8 cellular contexts compared by ENCODE assay signal in genomic region chr17:17834974-17835373, GRCh38. TPM values are rescaled to one million over a fixed set of nuclear protein-coding genes. Genes with fewer than 3 reads are reported as not detected.
A peak's percentile ranks its signal among the peaks of the same experiment; 100 is the strongest.
DNase-seq lines count a peak whose midpoint lies in the region; ATAC-seq and TF ChIP-seq lines count a peak whose summit lies in the region.

No MANE protein-coding gene starts in this region.

- peaks cover 0 to 72% (median 42%) of the 10 kb centered on the region in 4 donors for H3K4me1 Mint-ChIP-seq in CD4-positive, CD25-positive, alpha-beta regulatory T cell

- peak overlapping the region; percentile 56 to 93 (median 86) for H3K27ac Mint-ChIP-seq in CD4-positive, CD25-positive, alpha-beta regulatory T cell

- H3K36me3 Mint-ChIP-seq in CD4-positive, CD25-positive, alpha-beta regulatory T cell: no peaks in the 10 kb centered on the region

- no peak for DNase-seq in CD4-positive, CD25-positive, alpha-beta regulatory T cell
- no peak for DNase-seq in NT2/D1 (ENCODE audit: low read depth, low spot score)
- no peak for DNase-seq in effector memory CD4-positive, alpha-beta T cell
- DNase-seq in osteoblast (ENCODE audit: insufficient read length, low spot score, missing footprints): peak; percentile 90
- no peak for DNase-seq in NCI-H1417 (lab: John Stamatoyannopoulos, UW)
- no peak for DNase-seq in lower leg skin (ENCODE audit: low spot score in 2 of 2)

- no peaks in the 10 kb centered on the region for H3K9me3 ChIP-seq in CD4-positive, CD25-positive, alpha-beta regulatory T cell (ENCODE audit: control insufficient read depth in 2 of 2, low read length in 2 of 2)
- H3K9me3 ChIP-seq in NT2/D1 (ENCODE audit: insufficient read depth, low read length): no peaks in the 10 kb centered on the region
- H3K9me3 ChIP-seq in effector memory CD4-positive, alpha-beta T cell (ENCODE audit: control insufficient read depth, low read length): no peaks in the 10 kb centered on the region
- H3K9me3 ChIP-seq in osteoblast (ENCODE audit: low read depth, low read length): no peaks in the 10 kb centered on the region

- no peak for TF ChIP-seq POLR2A in lower leg skin (IDR thresholded peaks at IDR 0.05)

- no peak overlapping the region for H2AFZ ChIP-seq in osteoblast (ENCODE audit: low read length)

- ATAC-seq in CD4-positive, CD25-positive, alpha-beta regulatory T cell (ENCODE audit: low read depth in 2 of 2): no peak
- no peak for ATAC-seq in GM21619 (IDR thresholded peaks at IDR 0.05; ENCODE audit: unreplicated experiment)
- ATAC-seq in HG03439 (IDR thresholded peaks at IDR 0.05; ENCODE audit: unreplicated experiment): no peak

- peaks cover 47% of the 10 kb centered on the region for H3K4me1 ChIP-seq in CD4-positive, CD25-positive, alpha-beta regulatory T cell (ENCODE audit: control insufficient read depth, insufficient read depth, low read length, poor library complexity, severe bottlenecking)
- peaks cover 7% of the 10 kb centered on the region for H3K4me1 ChIP-seq in NT2/D1 (ENCODE audit: insufficient read depth, insufficient read length)
- H3K4me1 ChIP-seq in effector memory CD4-positive, alpha-beta T cell (ENCODE audit: control insufficient read depth, insufficient read depth, low read length, poor library complexity, severe bottlenecking): peaks cover 28% of the 10 kb centered on the region
- peaks cover 40% of the 10 kb centered on the region for H3K4me1 ChIP-seq in osteoblast (ENCODE audit: insufficient read depth, low read length)

- peak overlapping the region; percentile 88 for H3K4me2 ChIP-seq in osteoblast (ENCODE audit: insufficient read depth, low read length)

- intact Hi-C loops in lower leg skin (cut with DNase I; ENCODE audit: low total_unique reads): no loop called here

- peaks cover 23% of the 10 kb centered on the region for H4K20me1 ChIP-seq in osteoblast (ENCODE audit: insufficient read depth, low read length)

- peak overlapping the region; percentile 42 for H3K9ac ChIP-seq in NT2/D1 (ENCODE audit: insufficient read length, low read depth)

- peak overlapping the region; percentile 93 for H3K27ac ChIP-seq in CD4-positive, CD25-positive, alpha-beta regulatory T cell (ENCODE audit: insufficient read depth, low read length, poor library complexity, severe bottlenecking)
- peak overlapping the region; percentile 40 for H3K27ac ChIP-seq in effector memory CD4-positive, alpha-beta T cell (ENCODE audit: insufficient read depth, low read length, poor library complexity, severe bottlenecking)
- H3K27ac ChIP-seq in osteoblast (ENCODE audit: low read depth, low read length): peak overlapping the region; percentile 95

- TF ChIP-seq CTCF in osteoblast (IDR thresholded peaks at IDR 0.05; ENCODE audit: extremely low read depth, low read depth, low read length) (no peak), lower leg skin (IDR thresholded peaks at IDR 0.05) (no peak)

- no peaks in the 10 kb centered on the region for H3K36me3 ChIP-seq in CD4-positive, CD25-positive, alpha-beta regulatory T cell (ENCODE audit: control insufficient read depth, insufficient read depth, low read length)
- H3K36me3 ChIP-seq in NT2/D1 (ENCODE audit: insufficient read depth, insufficient read length, low read length): peaks cover 23% of the 10 kb centered on the region
- H3K36me3 ChIP-seq in effector memory CD4-positive, alpha-beta T cell (ENCODE audit: control insufficient read depth, insufficient read depth, low read length): no peaks in the 10 kb centered on the region
- H3K36me3 ChIP-seq in osteoblast (ENCODE audit: insufficient read depth, low read length): no peaks in the 10 kb centered on the region

- no peaks in the 10 kb centered on the region for H3K27me3 ChIP-seq in CD4-positive, CD25-positive, alpha-beta regulatory T cell (ENCODE audit: control insufficient read depth, insufficient read depth, low read length)
- H3K27me3 ChIP-seq in NT2/D1 (ENCODE audit: insufficient read depth, insufficient read length) (no peaks in the 10 kb centered on the region), osteoblast (ENCODE audit: insufficient read depth, low read length) (no peaks in the 10 kb centered on the region)
- no peaks in the 10 kb centered on the region for H3K27me3 ChIP-seq in effector memory CD4-positive, alpha-beta T cell (replicated peaks; ENCODE audit: control insufficient read depth, insufficient read depth, low read length, poor library complexity, severe bottlenecking)

- peak overlapping the region; percentile 87 to 95 (median 90) for H3K4me3 Mint-ChIP-seq in CD4-positive, CD25-positive, alpha-beta regulatory T cell

- no peak overlapping the region for H3K4me3 ChIP-seq in CD4-positive, CD25-positive, alpha-beta regulatory T cell (ENCODE audit: low read depth, low read length)
- H3K4me3 ChIP-seq in NT2/D1 (ENCODE audit: insufficient read length, low read depth): no peak overlapping the region
- H3K4me3 ChIP-seq in effector memory CD4-positive, alpha-beta T cell (ENCODE audit: insufficient read depth, low read depth, low read length, poor library complexity, severe bottlenecking): no peak overlapping the region
- H3K4me3 ChIP-seq in osteoblast (ENCODE audit: insufficient read depth, low read length): no peak overlapping the region
- H3K4me3 ChIP-seq in lower leg skin (ENCODE audit: low read depth, poor library complexity, severe bottlenecking): no peak overlapping the region

- H3K79me2 ChIP-seq in osteoblast (ENCODE audit: insufficient read depth, low read length): peaks cover 51% of the 10 kb centered on the region

- WGBS in lower leg skin, 2 donors: 63 to 82% methylated on average over 4 of the region's 4 CpGs

- H3K27me3 Mint-ChIP-seq in CD4-positive, CD25-positive, alpha-beta regulatory T cell: no peaks in the 10 kb centered on the region

- no peaks in the 10 kb centered on the region for H3K9me3 Mint-ChIP-seq in CD4-positive, CD25-positive, alpha-beta regulatory T cell

RNA-seq across cellular contexts. Expression of gene SREBF1, which starts 1.8 kb away (rescaled TPM):
- 141 TPM for total RNA-seq in CD4-positive, CD25-positive, alpha-beta regulatory T cell
- 1 to 10 TPM; 4.5 to 6.7 (median 6.0) TPM for polyA plus RNA-seq in CD4-positive, CD25-positive, alpha-beta regulatory T cell
- 115 and 133 TPM in 2 replicates for total RNA-seq in osteoblast
- total RNA-seq in lower leg skin: 100 to 1,000 TPM in 2 of 4 donors, 10 to 100 TPM in 2; 54.3 to 146 (median 102) TPM

Comparison
In these comparisons a context has a peak if more than half of its experiments do, and no peak if none do; other contexts are left out.
1. H3K27ac ChIP-seq: peak in every context shown above with its lines; median percentile 95 in osteoblast; 93 in CD4-positive, CD25-positive, alpha-beta regulatory T cell; 40 in effector memory CD4-positive, alpha-beta T cell.